Comparison of ENCODE assay signal across 7 cellular contexts in the genomic region with DNA sequence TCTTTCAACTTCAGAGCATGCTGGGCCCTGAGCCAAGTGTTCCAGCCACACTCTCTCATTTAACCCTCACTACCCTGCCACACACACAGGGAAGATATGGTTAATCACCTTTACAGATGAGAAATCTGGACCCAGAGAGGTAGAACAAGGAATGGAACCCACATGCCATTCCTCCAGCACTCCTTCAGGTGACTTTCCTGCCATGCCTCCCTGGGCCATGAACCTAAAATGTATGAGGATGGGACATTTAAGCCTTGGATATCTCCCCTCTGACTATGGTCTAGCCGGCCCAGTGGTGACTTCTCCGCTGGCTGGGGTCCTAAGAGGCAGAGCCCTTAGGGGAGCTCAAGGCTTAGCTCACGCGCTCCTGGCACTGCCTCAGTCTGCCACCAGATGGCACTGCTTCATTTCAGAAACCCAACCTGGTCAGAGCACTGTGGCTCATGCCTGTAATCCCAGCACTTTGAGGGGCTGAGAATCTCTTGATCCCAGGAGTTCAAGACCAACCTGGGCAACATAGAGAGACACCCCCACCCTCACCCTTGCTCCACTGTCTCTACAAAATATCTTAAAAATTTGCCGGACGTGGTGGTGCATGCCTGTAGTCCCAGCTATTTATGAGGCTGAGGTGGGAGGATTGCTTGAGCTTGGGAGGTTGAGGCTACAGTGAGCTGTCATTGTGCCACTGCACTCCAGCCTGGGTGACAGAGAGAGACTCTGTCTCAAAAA. TPM values are rescaled to one million over a fixed set of nuclear protein-coding genes. Genes with fewer than 3 reads are reported as not detected.
DNase-seq lines count a peak whose midpoint lies in the region; ATAC-seq and TF ChIP-seq lines count a peak whose summit lies in the region.

No MANE protein-coding gene starts in this region.

- no peak overlapping the region for H3K27ac ChIP-seq in upper lobe of right lung

- no peaks in the 10 kb centered on the region for H3K27me3 Mint-ChIP-seq in activated naive CD4-positive, alpha-beta T cell treated with anti-CD3 and anti-CD28 coated beads, Interleukin-2, amount 50 U/mL, for 24 hours

- peak overlapping the region; percentile 83 for H3K27ac Mint-ChIP-seq in activated naive CD4-positive, alpha-beta T cell treated with anti-CD3 and anti-CD28 coated beads, Interleukin-2, amount 50 U/mL, for 24 hours

- no peaks in the 10 kb centered on the region for H3K27me3 ChIP-seq in upper lobe of right lung

- intact Hi-C loops in Right ventricle myocardium inferior (cut with DNase I) (loop anchor here (1.0 kb wide), 2 partner anchors 167 to 298 kb away; no protein-coding TSS in a partner anchor), posterior cingulate gyrus (cut with DNase I) (loop anchor here (1.0 to 5.0 kb wide), 4 partner anchors 37 to 297 kb away; a partner anchor contains a TSS), upper lobe of right lung (cut with DNase I) (loop anchor here (5.0 to 10.0 kb wide), 2 partner anchors 180 to 303 kb away; no protein-coding TSS in a partner anchor)

- ATAC-seq in Right ventricle myocardium inferior (peak; percentile 18), upper lobe of right lung (peak; percentile 51)

- H3K4me1 ChIP-seq in upper lobe of right lung: peaks cover 8% of the 10 kb centered on the region

- H3K4me3 ChIP-seq in GM12875 (ENCODE audit: low read depth, low read length) (no peak overlapping the region), upper lobe of right lung (no peak overlapping the region)

- peak; percentile 89 for TF ChIP-seq CTCF in GM12875 (IDR thresholded peaks at IDR 0.05; ENCODE audit: borderline replicate concordance, insufficient read depth, low read depth, low read length)
- peak; percentile 97 for TF ChIP-seq CTCF in LNCAP (IDR thresholded peaks at IDR 0.05)
- TF ChIP-seq CTCF in upper lobe of right lung (IDR thresholded peaks at IDR 0.05): peak; percentile 96

- DNase-seq in SKM-1 (lab: John Stamatoyannopoulos, UW; ENCODE audit: unreplicated experiment): peak; percentile 43
- peak; percentile 87 for DNase-seq in Right ventricle myocardium inferior (ENCODE audit: missing footprints)
- DNase-seq in posterior cingulate gyrus: peak; percentile 62 to 96 (median 83)
- peak; percentile 86 for DNase-seq in upper lobe of right lung

- H3K9me3 ChIP-seq in upper lobe of right lung: no peaks in the 10 kb centered on the region

- H3K36me3 Mint-ChIP-seq in activated naive CD4-positive, alpha-beta T cell treated with anti-CD3 and anti-CD28 coated beads, Interleukin-2, amount 50 U/mL, for 24 hours: no peaks in the 10 kb centered on the region

- H3K9me3 Mint-ChIP-seq in activated naive CD4-positive, alpha-beta T cell treated with anti-CD3 and anti-CD28 coated beads, Interleukin-2, amount 50 U/mL, for 24 hours: no peaks in the 10 kb centered on the region

- H3K4me1 Mint-ChIP-seq in activated naive CD4-positive, alpha-beta T cell treated with anti-CD3 and anti-CD28 coated beads, Interleukin-2, amount 50 U/mL, for 24 hours: peaks cover 14% of the 10 kb centered on the region

- no peaks in the 10 kb centered on the region for H3K36me3 ChIP-seq in upper lobe of right lung

- H3K4me3 Mint-ChIP-seq in activated naive CD4-positive, alpha-beta T cell treated with anti-CD3 and anti-CD28 coated beads, Interleukin-2, amount 50 U/mL, for 24 hours: peak overlapping the region; percentile 17

RNA-seq across cellular contexts. Expression of a gene that starts 2.2 kb away (rescaled TPM):
- total RNA-seq in Right ventricle myocardium inferior (15.1 TPM), upper lobe of right lung (25.1 TPM)

RNA-seq across cellular contexts. Expression of a gene that starts 36.5 kb away (rescaled TPM):
- total RNA-seq in Right ventricle myocardium inferior (10.3 TPM), upper lobe of right lung (27.9 TPM)
